ENCODE assay signal across 18 cellular contexts in the genomic region with DNA sequence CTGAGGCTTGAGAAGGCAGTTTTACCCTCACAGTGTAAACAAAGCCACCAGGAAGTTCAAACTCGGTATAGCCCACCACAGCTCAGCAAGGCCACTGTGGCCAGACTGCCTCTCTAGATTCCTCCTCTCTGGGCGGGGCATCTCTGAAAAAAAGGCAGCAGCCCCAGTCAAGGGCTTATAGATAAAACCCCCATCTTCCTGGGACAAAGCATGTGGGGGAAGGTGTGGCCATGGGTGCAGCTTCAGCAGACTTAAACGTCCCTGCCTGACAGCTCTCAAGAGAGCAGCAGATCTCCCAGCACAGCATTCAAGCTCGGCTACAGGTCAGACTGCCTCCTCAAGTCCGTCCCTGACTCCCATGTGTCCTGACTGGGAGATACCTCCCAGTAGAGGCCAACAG.
DNase-seq lines count a peak whose midpoint lies in the region; ATAC-seq, FAIRE-seq and TF ChIP-seq lines count a peak whose summit lies in the region.
"Had no signal": no experiment of that assay in that cellular context is flagged by ENCODE, and none has a peak within 500 bp of the region (broad histone marks: within the 10 kb centered on the region; RNA-seq: fewer than 3 reads in every experiment).

No MANE protein-coding gene starts in this region.

- H3K36me3 ChIP-seq in HepG2 (replicated peaks in 1 of 2; ENCODE audit: control insufficient read depth in 1 of 2, insufficient read depth in 2 of 2, low read length in 2 of 2) = 0 out of 5 replicates have a peak, but pooled peaks cover 0 to 3% of the 10 kb centered on the region in 2 experiments
- H3K36me3 ChIP-seq in right lobe of liver = no peaks in the 10 kb centered on the region
- no peaks in the 10 kb centered on the region for H3K36me3 ChIP-seq in WERI-Rb-1
- peaks cover 3 to 8% of the 10 kb centered on the region in 2 donors for H3K36me3 ChIP-seq in neuronal stem cell (replicated peaks in 1 of 2; ENCODE audit: control insufficient read depth in 2 of 2, insufficient read depth in 2 of 2, low read length in 2 of 2)
- H3K36me3 ChIP-seq: BLaER1 had no signal

- TF ChIP-seq RAD21 in HepG2 (CRISPR knock-in tag; IDR thresholded peaks at IDR 0.05) = no peak

- no peak overlapping the region for H2BK15ac ChIP-seq in neuronal stem cell (ENCODE audit: low read length)

- no peak overlapping the region for H3K14ac ChIP-seq in neuronal stem cell (ENCODE audit: low read length)

- H3K18ac ChIP-seq in neuronal stem cell (ENCODE audit: low read length) = peak overlapping the region; percentile 13

- H3K9ac ChIP-seq in HepG2 (ENCODE audit: insufficient read depth, low read depth, low read length) (no peak overlapping the region), neuronal stem cell (ENCODE audit: low read depth, low read length, poor library complexity) (peak overlapping the region; percentile 21)
- H3K9ac ChIP-seq: BLaER1 had no signal

- H3K4me3 ChIP-seq in HepG2 (replicated peaks in 1 of 3; ENCODE audit: insufficient read depth in 1 of 3, low read depth in 2 of 3, low read length in 3 of 3) (no peak overlapping the region), right lobe of liver (no peak overlapping the region), WERI-Rb-1 (ENCODE audit: low read depth, low read length) (no peak overlapping the region), neuronal stem cell (ENCODE audit: low read length in 2 of 2) (no peak overlapping the region), foreskin fibroblast (ENCODE audit: low read depth in 1 of 2, low read length in 2 of 2) (no peak overlapping the region)
- H3K4me3 ChIP-seq: BLaER1 had no signal

- no peak for TF ChIP-seq POLR2A in HepG2 (IDR thresholded peaks at IDR 0.05; ENCODE audit: insufficient read depth in 1 of 2, low read depth in 2 of 2, low read length in 2 of 2)
- no peak for TF ChIP-seq POLR2A in right lobe of liver (IDR thresholded peaks at IDR 0.05)

- intact Hi-C loops in HepG2 (cut with micrococcal nuclease; ENCODE audit: unreplicated experiment) (no loop called here), right lobe of liver (cut with DNase I) (loop anchor here (5.0 to 10.0 kb wide), 2 partner anchors 222 to 225 kb away; no protein-coding TSS in a partner anchor)

- no peak overlapping the region for H3K4ac ChIP-seq in neuronal stem cell (ENCODE audit: low read length)

- no peak for FAIRE-seq in HepG2 (lab: Jason Lieb, UNC)

- H3K4me2 ChIP-seq in HepG2 (ENCODE audit: low read depth, low read length) = no peak overlapping the region
- no peak overlapping the region for H3K4me2 ChIP-seq in neuronal stem cell (ENCODE audit: insufficient read depth, low read length, poor library complexity, severe bottlenecking)
- H3K4me2 ChIP-seq: BLaER1 had no signal

- DNase-seq in HepG2 (ENCODE audit: low spot score) (no peak), right lobe of liver (no peak), WERI-Rb-1 (peak; percentile 12), neuronal stem cell (ENCODE audit: low spot score) (no peak), foreskin fibroblast (no peak)
- DNase-seq: 8988T; CD4-positive, alpha-beta memory T cell; DMS153; DMS79 treated with DMSO at 0.1 percent for 48 hours; GF-D8; GOT3; H7; HFFc6; IMR-90 had no signal

- H3K27me3 ChIP-seq in HepG2 (ENCODE audit: control insufficient read depth in 1 of 2, insufficient read depth in 2 of 2, low read length in 2 of 2) (no peaks in the 10 kb centered on the region), right lobe of liver (no peaks in the 10 kb centered on the region), WERI-Rb-1 (ENCODE audit: insufficient read depth, low read depth, severe bottlenecking) (no peaks in the 10 kb centered on the region), neuronal stem cell (ENCODE audit: control insufficient read depth in 3 of 3, insufficient read depth in 3 of 3, low read depth in 1 of 3, low read length in 3 of 3) (no peaks in the 10 kb centered on the region)
- H3K27me3 ChIP-seq: BLaER1 had no signal

- H3K4me1 ChIP-seq in HepG2 (ENCODE audit: insufficient read depth, low read length) (peaks cover 14% of the 10 kb centered on the region), right lobe of liver (no peaks in the 10 kb centered on the region), neuronal stem cell (ENCODE audit: control insufficient read depth in 2 of 2, insufficient read depth in 1 of 2, low read depth in 1 of 2, low read length in 2 of 2) (peaks cover 0 to 5% of the 10 kb centered on the region in 2 donors)
- H3K4me1 ChIP-seq: BLaER1 had no signal

- no peak overlapping the region for H4K91ac ChIP-seq in neuronal stem cell (ENCODE audit: low read depth, low read length, poor library complexity)

- POLR2A ChIA-PET in HepG2 (lab: Yijun Ruan, JAX) = interaction anchor here (1.3 kb wide), 1 partner anchor 190 kb away, joined by 3 read pairs; a partner anchor contains a TSS

- 67% methylated on average over 2 of the region's 5 CpGs for WGBS in HepG2 (ENCODE audit: low lambda C conversion rate)
- 71% methylated on average over 1 of the region's 5 CpGs for WGBS in right lobe of liver (ENCODE audit: insufficient coverage, low coverage, low lambda C conversion rate, missing lambda C conversion rate)
- WGBS in neuronal stem cell (ENCODE audit: extremely low coverage in 2 of 2, insufficient read length in 2 of 2, insufficient replicate concordance in 1 of 2), 2 donors = no CpG with 5 or more reads among the region's 5 CpGs

- H4K20me1 ChIP-seq in HepG2 (ENCODE audit: insufficient read depth, low read length) = no peaks in the 10 kb centered on the region
- H4K20me1 ChIP-seq: BLaER1 had no signal

- H3K9me3 ChIP-seq in HepG2 (ENCODE audit: low read length) (no peaks in the 10 kb centered on the region), right lobe of liver (no peaks in the 10 kb centered on the region), WERI-Rb-1 (ENCODE audit: severe bottlenecking) (no peaks in the 10 kb centered on the region), neuronal stem cell (replicated peaks in 1 of 2; ENCODE audit: control insufficient read depth in 2 of 2, insufficient read depth in 1 of 2, low read depth in 1 of 2, low read length in 2 of 2) (peaks cover 0 to 11% of the 10 kb centered on the region in 2 donors)

- H2AFZ ChIP-seq in HepG2 (ENCODE audit: low read length) (no peak overlapping the region), neuronal stem cell (ENCODE audit: low read length) (no peak overlapping the region)

- peaks cover 3% of the 10 kb centered on the region for H3K79me2 ChIP-seq in HepG2 (ENCODE audit: insufficient read depth, low read length)

- BruUV-seq in HepG2 (replicated peaks; lab: Mats Ljungman, UMichigan) = no TSS peak

- H2BK5ac ChIP-seq in neuronal stem cell (ENCODE audit: low read length) = no peak overlapping the region

- no peak for TF ChIP-seq CTCF in HepG2 (CRISPR knock-in tag; IDR thresholded peaks at IDR 0.05)
- TF ChIP-seq CTCF in right lobe of liver (IDR thresholded peaks at IDR 0.05) = no peak
- no peak for TF ChIP-seq CTCF in WERI-Rb-1 (IDR thresholded peaks at IDR 0.05; ENCODE audit: low read depth, low read length)
- no peak for TF ChIP-seq CTCF in foreskin fibroblast (IDR thresholded peaks at IDR 0.05; ENCODE audit: low read depth, low read length)

- H3K23ac ChIP-seq in neuronal stem cell (ENCODE audit: low read depth, low read length, poor library complexity) = no peak overlapping the region

- H2BK120ac ChIP-seq in neuronal stem cell (ENCODE audit: low read depth, low read length) = no peak overlapping the region

- no peak overlapping the region for H4K8ac ChIP-seq in neuronal stem cell (ENCODE audit: low read depth, low read length)

- in situ Hi-C loops in HepG2 (cut with HindIII; ENCODE audit: extremely low pct_ligation_motif_present, low pct_unique_long_range_greater_than_20kb) = loop anchor here (10.0 kb wide), 2 partner anchors 175 to 215 kb away; no protein-coding TSS in a partner anchor

- no peak overlapping the region for H2AK5ac ChIP-seq in neuronal stem cell (ENCODE audit: low read depth, low read length)

- no peaks in the 10 kb centered on the region for H3K79me1 ChIP-seq in neuronal stem cell (ENCODE audit: low read depth, low read length)

- TF ChIP-seq EP300 in HepG2 (IDR thresholded peaks at IDR 0.05; ENCODE audit: low read depth in 2 of 2, low read length in 2 of 2) (no peak), HepG2 (CRISPR knock-in tag; IDR thresholded peaks at IDR 0.05; ENCODE audit: borderline replicate concordance) (no peak)

- CTCF ChIA-PET in HepG2 (lab: Yijun Ruan, JAX; ENCODE audit: low intra/inter-chr PET ratio, low total read pairs) = no interaction called here

- ATAC-seq in HepG2 (no peak), right lobe of liver (no peak), HG03521 (IDR thresholded peaks at IDR 0.05; ENCODE audit: unreplicated experiment) (no peak), HG03039 (IDR thresholded peaks at IDR 0.05; ENCODE audit: unreplicated experiment) (no peak)
- ATAC-seq: HCT116 had no signal

- no peak overlapping the region for H2BK12ac ChIP-seq in neuronal stem cell (ENCODE audit: low read length)

- no peak overlapping the region for H3K27ac ChIP-seq in HepG2 (ENCODE audit: extremely low read length, insufficient read depth, low read length)
- H3K27ac ChIP-seq in right lobe of liver = no peak overlapping the region
- no peak overlapping the region for H3K27ac ChIP-seq in WERI-Rb-1
- no peak overlapping the region for H3K27ac ChIP-seq in neuronal stem cell (replicated peaks; ENCODE audit: low read length)
- H3K27ac ChIP-seq: BLaER1 had no signal

TF ChIP-seq in HepG2, 621 proteins besides CTCF, POLR2A, EP300 and RAD21:
- TF ChIP-seq KAT7 (CRISPR knock-in tag; IDR thresholded peaks at IDR 0.05; ENCODE audit: borderline replicate concordance) = no peak
- TF ChIP-seq, protein P1, sequence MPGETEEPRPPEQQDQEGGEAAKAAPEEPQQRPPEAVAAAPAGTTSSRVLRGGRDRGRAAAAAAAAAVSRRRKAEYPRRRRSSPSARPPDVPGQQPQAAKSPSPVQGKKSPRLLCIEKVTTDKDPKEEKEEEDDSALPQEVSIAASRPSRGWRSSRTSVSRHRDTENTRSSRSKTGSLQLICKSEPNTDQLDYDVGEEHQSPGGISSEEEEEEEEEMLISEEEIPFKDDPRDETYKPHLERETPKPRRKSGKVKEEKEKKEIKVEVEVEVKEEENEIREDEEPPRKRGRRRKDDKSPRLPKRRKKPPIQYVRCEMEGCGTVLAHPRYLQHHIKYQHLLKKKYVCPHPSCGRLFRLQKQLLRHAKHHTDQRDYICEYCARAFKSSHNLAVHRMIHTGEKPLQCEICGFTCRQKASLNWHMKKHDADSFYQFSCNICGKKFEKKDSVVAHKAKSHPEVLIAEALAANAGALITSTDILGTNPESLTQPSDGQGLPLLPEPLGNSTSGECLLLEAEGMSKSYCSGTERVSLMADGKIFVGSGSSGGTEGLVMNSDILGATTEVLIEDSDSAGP (CRISPR knock-in tag; IDR thresholded peaks at IDR 0.05; ENCODE audit: borderline replicate concordance) = 0 out of 2 replicates have a peak, but pooled peaks have one; percentile 17
